In the genomic region with DNA sequence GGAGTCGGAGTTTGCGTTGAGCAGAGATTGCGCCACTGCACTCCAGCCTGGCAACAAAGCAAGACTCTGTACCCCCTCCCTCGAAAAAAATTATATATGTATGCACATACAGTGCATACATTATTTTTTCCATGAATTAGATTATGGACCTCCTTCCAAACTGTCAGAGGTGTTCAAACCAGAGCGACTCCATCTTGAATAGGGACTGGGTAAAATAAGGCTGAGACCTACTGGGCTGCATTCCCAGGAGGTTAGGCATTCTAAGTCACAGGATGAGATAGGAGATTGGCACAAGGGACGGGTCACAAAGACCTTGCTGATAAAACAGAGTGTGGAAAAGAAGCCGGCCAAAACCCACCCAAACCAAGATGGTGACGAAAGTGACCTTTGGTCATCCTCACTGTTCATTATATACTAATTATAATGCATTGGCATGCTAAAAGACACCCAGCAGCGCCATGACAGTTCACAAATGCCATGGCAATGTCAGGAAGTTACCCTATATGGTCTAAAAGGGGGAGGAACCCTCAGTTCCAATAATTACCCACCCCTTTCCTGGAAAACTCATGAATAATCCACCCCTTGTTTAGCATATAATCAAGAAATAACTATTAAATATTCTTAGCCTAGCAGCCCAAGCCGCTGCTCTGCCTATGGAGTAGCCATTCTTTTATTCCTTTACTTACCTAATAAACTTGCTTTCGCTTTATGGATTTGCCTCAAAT, we compare ENCODE assay signal across 6 cellular contexts.
DNase-seq lines count a peak whose midpoint lies in the region; ATAC-seq and TF ChIP-seq lines count a peak whose summit lies in the region.
"Not testable (repeated sequence)": the region's sequence is repeated elsewhere in the genome, so short reads cannot be mapped to it uniquely, and the experiment has no call there.

No MANE protein-coding gene starts in this region.

- not testable (repeated sequence) for H3K36me3 ChIP-seq in mesodermal cell (ENCODE audit: control insufficient read depth, insufficient read depth, low read length); sigmoid colon

- TF ChIP-seq POLR2A in sigmoid colon (IDR thresholded peaks at IDR 0.05) = not testable (repeated sequence)

- H3K9me3 ChIP-seq in mesodermal cell (ENCODE audit: control insufficient read depth, low read length); sigmoid colon: not testable (repeated sequence)

- intact Hi-C loops in Right ventricle myocardium superior (cut with DNase I); left ventricle myocardium superior (cut with micrococcal nuclease); sigmoid colon (cut with DNase I): not testable (repeated sequence)

- not testable (repeated sequence) for ATAC-seq in SK-N-SH treated with all-trans-retinoic acid at 6 μM for 48 hours
- peak; percentile 14 for ATAC-seq in Right ventricle myocardium superior (ENCODE audit: poor library complexity)
- peak; percentile 16 for ATAC-seq in left ventricle myocardium superior

- TF ChIP-seq CTCF in sigmoid colon (IDR thresholded peaks at IDR 0.05) = not testable (repeated sequence)

- H3K27me3 ChIP-seq in sigmoid colon = not testable (repeated sequence)

- peak overlapping the region; percentile 57 for H3K27ac ChIP-seq in mesodermal cell (ENCODE audit: low read depth, low read length, severe bottlenecking)
- H3K27ac ChIP-seq in sigmoid colon = not testable (repeated sequence)

- DNase-seq in OCI-M1 (lab: John Stamatoyannopoulos, UW) (peak; percentile 7), sigmoid colon (peak; percentile 29)
- not testable (repeated sequence) for DNase-seq in Right ventricle myocardium superior, left ventricle myocardium superior

- not testable (repeated sequence) for TF ChIP-seq EP300 in sigmoid colon (IDR thresholded peaks at IDR 0.05)

- WGBS in mesodermal cell (ENCODE audit: insufficient coverage in 2 of 2), 2 experiments = 96 to 98% methylated on average over 6 to 7 of the region's 11 CpGs
- WGBS in sigmoid colon, 2 donors = 88 to 90% methylated on average over 11 of the region's 11 CpGs

- H3K4me1 ChIP-seq in mesodermal cell (ENCODE audit: control insufficient read depth, insufficient read depth, low read length, poor library complexity, severe bottlenecking); sigmoid colon: not testable (repeated sequence)

- not testable (repeated sequence) for H3K4me3 ChIP-seq in mesodermal cell (ENCODE audit: extremely low read depth, insufficient read depth, low read length, poor library complexity, severe bottlenecking); sigmoid colon

TF ChIP-seq in SK-N-SH treated with all-trans-retinoic acid at 6 μM for 48 hours, 23 proteins besides CTCF, POLR2A, EP300 and RAD21:
- TF ChIP-seq ZFP3 (CRISPR knock-in tag; IDR thresholded peaks at IDR 0.05) = 0 out of 2 replicates have a peak, but pooled peaks have one; percentile 33
